ENCODE assay signal across 8 cellular contexts in the genomic region with DNA sequence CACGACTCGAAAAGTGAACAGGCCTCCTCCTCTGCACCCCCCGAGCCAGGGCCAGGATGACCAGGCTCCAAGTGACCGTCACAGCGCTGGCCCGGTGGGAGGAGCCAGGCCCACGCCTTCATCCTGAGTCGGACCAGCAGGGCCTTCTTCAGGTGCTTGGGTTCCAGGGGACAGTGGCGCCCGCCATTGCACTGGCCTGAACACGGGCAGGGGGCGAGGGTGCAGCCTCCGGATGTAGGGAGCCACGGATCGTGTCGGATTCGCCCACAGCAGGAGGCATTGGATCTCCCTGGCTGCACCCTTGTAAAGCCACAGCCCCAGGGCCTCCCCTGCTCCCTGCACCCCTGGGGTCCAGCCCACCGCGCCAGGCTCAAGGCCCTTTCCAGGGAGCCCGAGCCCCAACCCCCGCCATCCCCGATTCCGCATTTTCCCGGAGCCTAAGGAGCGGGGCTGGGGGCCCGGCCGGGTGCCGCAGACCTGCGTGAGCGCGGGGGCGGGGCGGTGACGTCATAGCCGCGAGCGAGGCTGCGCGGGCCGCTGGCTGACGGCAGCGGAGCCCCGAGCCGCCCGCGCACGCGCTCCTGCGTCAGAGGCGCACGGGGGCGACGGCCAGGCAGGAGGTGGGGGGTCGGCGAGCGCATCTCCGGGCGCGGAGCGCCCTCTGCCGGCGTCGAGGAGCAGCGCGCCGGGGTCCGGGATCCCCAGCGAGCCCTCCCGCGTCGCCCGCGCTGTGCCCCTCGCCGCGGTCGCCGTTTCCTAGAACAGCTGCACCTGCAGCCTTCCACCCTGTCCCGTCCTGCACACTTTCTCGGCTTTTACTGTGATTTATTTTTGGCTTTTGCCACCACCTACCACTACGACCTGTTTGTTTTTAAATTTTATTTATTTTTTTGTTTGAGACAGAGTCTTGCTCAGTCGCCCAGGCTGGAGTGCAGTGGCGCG. TPM values are rescaled to one million over a fixed set of nuclear protein-coding genes. Genes with fewer than 3 reads are reported as not detected.
A peak's percentile ranks its signal among the peaks of the same experiment; 100 is the strongest.
DNase-seq lines count a peak whose midpoint lies in the region; ATAC-seq, FAIRE-seq and TF ChIP-seq lines count a peak whose summit lies in the region.

No MANE protein-coding gene starts in this region.

- CTCF ChIA-PET in MCF 10A (lab: Yijun Ruan, JAX) = interaction anchor here (0.6 to 2.3 kb wide), 7 partner anchors 13 to 407 kb away, joined by 3 to 14 read pairs (median 4); no protein-coding TSS in a partner anchor

- no peaks in the 10 kb centered on the region for H3K9me3 ChIP-seq in iPS-20b (ENCODE audit: insufficient read depth, low read depth, low read length)
- H3K9me3 ChIP-seq in skeletal muscle tissue (ENCODE audit: control insufficient read depth in 3 of 3, low read length in 3 of 3) = no peaks in the 10 kb centered on the region

- peak overlapping the region; percentile 74 for H3K4me3 Mint-ChIP-seq in MCF 10A (ENCODE audit: unreplicated experiment)

- no peak for TF ChIP-seq POLR2A in H54 (IDR thresholded peaks at IDR 0.05; ENCODE audit: low read depth, low read length)

- DNase-seq in COR-L47 (lab: John Stamatoyannopoulos, UW) = peak; percentile 87
- DNase-seq in H54 (ENCODE audit: insufficient read length, low spot score) = peak; percentile 97
- DNase-seq in NCI-H2107 (lab: John Stamatoyannopoulos, UW) = peak; percentile 78
- peak; percentile 82 for DNase-seq in MCF 10A (ENCODE audit: unreplicated experiment)

- H3K4me3 ChIP-seq in iPS-20b (ENCODE audit: low read length) (peak overlapping the region; percentile 70), skeletal muscle tissue (ENCODE audit: low read length in 3 of 3) (peak overlapping the region; percentile 59 to 85 (median 60))

- intact Hi-C loops in MCF 10A (cut with micrococcal nuclease) = no loop called here

- peak; percentile 94 for TF ChIP-seq CTCF in VCaP (conservative IDR thresholded peaks at IDR 0.05)
- peak; percentile 88 for TF ChIP-seq CTCF in MCF 10A (IDR thresholded peaks at IDR 0.05; ENCODE audit: unreplicated experiment)

- POLR2A ChIA-PET in MCF 10A (lab: Yijun Ruan, JAX) = interaction anchor here (1.2 to 8.2 kb wide), 4 partner anchors 13 to 137 kb away, joined by 3 to 240 read pairs (median 8); a partner anchor contains a TSS

- no peak for ATAC-seq in HG03342 (IDR thresholded peaks at IDR 0.05; ENCODE audit: unreplicated experiment)

- no peaks in the 10 kb centered on the region for H3K27me3 Mint-ChIP-seq in MCF 10A (ENCODE audit: insufficient read depth, unreplicated experiment)

- H3K27me3 ChIP-seq in iPS-20b (ENCODE audit: insufficient read depth, low read length) = no peaks in the 10 kb centered on the region; the same call in 1 of the 2 replicates
- peaks cover 0 to 8% (median 7%) of the 10 kb centered on the region in 3 donors for H3K27me3 ChIP-seq in skeletal muscle tissue (ENCODE audit: control insufficient read depth in 3 of 3, insufficient read depth in 3 of 3, low read length in 3 of 3)

- FAIRE-seq in H54 (lab: Jason Lieb, UNC) = no peak

- no TSS peak for BruUV-seq in MCF 10A (replicated peaks; lab: Mats Ljungman, UMichigan)

- peaks cover 7% of the 10 kb centered on the region for H3K36me3 ChIP-seq in iPS-20b (ENCODE audit: insufficient read depth, low read depth, low read length)
- no peaks in the 10 kb centered on the region for H3K36me3 ChIP-seq in skeletal muscle tissue (ENCODE audit: control insufficient read depth in 3 of 3, insufficient read depth in 3 of 3, low read length in 3 of 3)

- peaks cover 7% of the 10 kb centered on the region for H3K36me3 Mint-ChIP-seq in MCF 10A (ENCODE audit: insufficient read depth, unreplicated experiment)

- H3K27ac ChIP-seq in VCaP (peak overlapping the region; percentile 90), iPS-20b (ENCODE audit: low read length) (no peak overlapping the region), skeletal muscle tissue (ENCODE audit: low read depth, low read length) (peak overlapping the region; percentile 88)

- no peak overlapping the region for H3K27ac Mint-ChIP-seq in MCF 10A (ENCODE audit: low read depth, unreplicated experiment)

- H3K9ac ChIP-seq in iPS-20b (ENCODE audit: low read depth, low read length) = peak overlapping the region; percentile 76; the same call in 1 of the 2 replicates
- peak overlapping the region; percentile 67 to 84 (median 83) for H3K9ac ChIP-seq in skeletal muscle tissue (ENCODE audit: low read depth in 1 of 3, low read length in 3 of 3)

- peaks cover 10% of the 10 kb centered on the region for H3K4me1 Mint-ChIP-seq in MCF 10A (ENCODE audit: insufficient read depth, unreplicated experiment)

- H3K9me3 Mint-ChIP-seq in MCF 10A (ENCODE audit: unreplicated experiment) = no peaks in the 10 kb centered on the region

- H3K4me1 ChIP-seq in iPS-20b (ENCODE audit: insufficient read depth, low read length) (0 out of 2 replicates have a peak, but pooled peaks cover 4% of the 10 kb centered on the region), skeletal muscle tissue (ENCODE audit: control insufficient read depth in 3 of 3, insufficient read depth in 3 of 3, low read length in 3 of 3) (peaks cover 40 to 56% (median 51%) of the 10 kb centered on the region in 3 donors)

RNA-seq across cellular contexts. Expression of a gene that starts 1.5 kb away (rescaled TPM):
- total RNA-seq in MCF 10A (2022) = 256 and 258 TPM in 2 replicates
- total RNA-seq in skeletal muscle tissue = 24.5 TPM

RNA-seq across cellular contexts. Expression of a gene that starts 2.3 kb away (rescaled TPM):
- 7.0 and 8.2 TPM in 2 replicates for total RNA-seq in MCF 10A (2022)
- total RNA-seq in skeletal muscle tissue = not detected

RNA-seq across cellular contexts. Expression of a gene that starts 8.3 kb away (rescaled TPM):
- total RNA-seq in MCF 10A (2022) = 73.6 and 96.9 TPM in 2 replicates
- 5.2 TPM for total RNA-seq in skeletal muscle tissue

RNA-seq across cellular contexts. Expression of a gene that starts 29.1 kb away (rescaled TPM):
- total RNA-seq in MCF 10A (2022) (316 and 362 TPM in 2 replicates), skeletal muscle tissue (413 TPM)

RNA-seq across cellular contexts. Expression of a gene that starts 34.5 kb away (rescaled TPM):
- total RNA-seq in MCF 10A (2022) = 63.1 and 65.6 TPM in 2 replicates
- total RNA-seq in skeletal muscle tissue = 51.7 TPM

Comparison
In these comparisons a context has a peak if more than half of its experiments do, and no peak if none do; other contexts are left out.
1. RNA of a gene that starts 1.5 kb away (total RNA-seq): 256 to 258 TPM in MCF 10A; 24.5 TPM in skeletal muscle tissue (single experiment); every median in the first group is over 10 times any median in the second.
2. RNA of a gene that starts 8.3 kb away (total RNA-seq): 73.6 to 96.9 TPM in MCF 10A; 5.2 TPM in skeletal muscle tissue (single experiment); every median in the first group is over 10 times any median in the second.
3. Peak in every context shown above with its lines, with median percentiles within 50 percentile points of each other: DNase-seq.